ENCODE assay signal across 12 cellular contexts in genomic region chr1:41803656-41804055, GRCh38.
A peak's percentile ranks its signal among the peaks of the same experiment; 100 is the strongest.
DNase-seq lines count a peak whose midpoint lies in the region; ATAC-seq and TF ChIP-seq lines count a peak whose summit lies in the region.
"Had no signal": no experiment of that assay in that cellular context is flagged by ENCODE, and none has a peak within 500 bp of the region (broad histone marks: within the 10 kb centered on the region; RNA-seq: fewer than 3 reads in every experiment).

No MANE protein-coding gene starts in this region.

- CTCF ChIA-PET in PC-9 (lab: Charles Lee) = no interaction called here

- DNase-seq in GM23338 (ENCODE audit: low spot score) (no peak), PC-9 (no peak), coronary artery (ENCODE audit: low spot score) (no peak), H7 (no peak)
- DNase-seq: NCI-H1092, NCI-H748 treated with DMSO at 0.1 percent for 48 hours had no signal

- POLR2A ChIA-PET in PC-9 (lab: Charles Lee; ENCODE audit: unreplicated experiment) = no interaction called here

- H3F3A ChIP-seq in GM23338 (replicated peaks; ENCODE audit: low read depth) (no peaks in the 10 kb centered on the region), PC-9 (ENCODE audit: insufficient read depth, low read depth) (peaks cover 6% of the 10 kb centered on the region; the same call in 1 of the 2 replicates)

- H3K4me1 Mint-ChIP-seq in GM23338 = peaks cover 7% of the 10 kb centered on the region; the same call in 2 of the 3 replicates

- ATAC-seq in GM23338 (no peak), HG03442 (IDR thresholded peaks at IDR 0.05; ENCODE audit: unreplicated experiment) (no peak), GM18873 (IDR thresholded peaks at IDR 0.05; ENCODE audit: low FRiP score, unreplicated experiment) (no peak), GM21515 (IDR thresholded peaks at IDR 0.05; ENCODE audit: unreplicated experiment) (no peak)

- no peak overlapping the region for H3K4me3 Mint-ChIP-seq in GM23338
- H3K4me3 Mint-ChIP-seq: nephron had no signal

- no peak overlapping the region for H3K4me3 ChIP-seq in GM23338
- H3K4me3 ChIP-seq in PC-9 = no peak overlapping the region
- no peak overlapping the region for H3K4me3 ChIP-seq in coronary artery
- no peak overlapping the region for H3K4me3 ChIP-seq in skin epidermis
- no peak overlapping the region for H3K4me3 ChIP-seq in H7 (ENCODE audit: insufficient read depth, low read depth, low read length)
- H3K4me3 ChIP-seq: body of pancreas had no signal

- no peaks in the 10 kb centered on the region for H3K9me3 ChIP-seq in PC-9 (ENCODE audit: insufficient read depth, low read depth)
- H3K9me3 ChIP-seq: body of pancreas had no signal

- H3K27me3 ChIP-seq in GM23338 (ENCODE audit: insufficient read depth) (no peaks in the 10 kb centered on the region), PC-9 (ENCODE audit: insufficient read depth, low read depth) (no peaks in the 10 kb centered on the region), H7 (ENCODE audit: control insufficient read depth, insufficient read depth, low read length) (no peaks in the 10 kb centered on the region)
- H3K27me3 ChIP-seq: body of pancreas had no signal

- no peaks in the 10 kb centered on the region for H3K36me3 Mint-ChIP-seq in GM23338 (ENCODE audit: low read depth)

- TF ChIP-seq CTCF in GM23338 (conservative IDR thresholded peaks at IDR 0.05; ENCODE audit: low read depth in 2 of 2) = no peak
- no peak for TF ChIP-seq CTCF in PC-9 (conservative IDR thresholded peaks at IDR 0.05)
- TF ChIP-seq CTCF in coronary artery (IDR thresholded peaks at IDR 0.05) = no peak

- H3K4me1 ChIP-seq in GM23338 (ENCODE audit: insufficient read depth) (no peaks in the 10 kb centered on the region; the same call in 1 of the 2 replicates), PC-9 (replicated peaks; ENCODE audit: insufficient read depth) (peaks cover 42% of the 10 kb centered on the region)

- peaks cover 6% of the 10 kb centered on the region for H3K27me3 Mint-ChIP-seq in GM23338 (ENCODE audit: insufficient read depth, low read depth, poor library complexity)

- H3K27ac ChIP-seq in GM23338 (ENCODE audit: low read depth) (no peak overlapping the region), PC-9 (no peak overlapping the region), coronary artery (peak overlapping the region; percentile 7 to 60), skin epidermis (peak overlapping the region in 20 of 21 experiments; percentile 20 to 93 (median 69))

- intact Hi-C loops in PC-9 (cut with micrococcal nuclease; ENCODE audit: unreplicated experiment) = no loop called here

- no peak overlapping the region; the same call in 1 of the 2 replicates for H3K27ac Mint-ChIP-seq in GM23338
- H3K27ac Mint-ChIP-seq: nephron had no signal

- H3K79me2 ChIP-seq in GM23338 (replicated peaks; ENCODE audit: insufficient read depth) = no peaks in the 10 kb centered on the region
- H3K79me2 ChIP-seq in PC-9 (ENCODE audit: low read depth) = 0 out of 2 replicates have a peak, but pooled peaks cover 4% of the 10 kb centered on the region

- H3K9me2 ChIP-seq in GM23338 (ENCODE audit: insufficient read depth) (no peaks in the 10 kb centered on the region), PC-9 (ENCODE audit: insufficient read depth) (no peaks in the 10 kb centered on the region)

- BruUV-seq in PC-9 (replicated peaks; lab: Mats Ljungman, UMichigan) = no TSS peak

- H3K36me3 ChIP-seq in GM23338 (ENCODE audit: insufficient read depth) (no peaks in the 10 kb centered on the region), PC-9 (ENCODE audit: low read depth) (no peaks in the 10 kb centered on the region), H7 (replicated peaks; ENCODE audit: control insufficient read depth, insufficient read depth, low read length) (no peaks in the 10 kb centered on the region)

- no peaks in the 10 kb centered on the region for H4K20me1 ChIP-seq in GM23338 (replicated peaks; ENCODE audit: insufficient read depth)
- H4K20me1 ChIP-seq in PC-9 (ENCODE audit: insufficient read depth) = no peaks in the 10 kb centered on the region

- H2AFZ ChIP-seq in GM23338 (0 out of 2 replicates have a peak overlapping the region, but pooled peaks have one; percentile 47), PC-9 (no peak overlapping the region)

- H3K4me2 ChIP-seq in GM23338 (no peak overlapping the region), PC-9 (0 out of 2 replicates have a peak overlapping the region, but pooled peaks have one; percentile 27)

- no peaks in the 10 kb centered on the region; the same call in 2 of the 3 replicates for H3K9me3 Mint-ChIP-seq in GM23338
- H3K9me3 Mint-ChIP-seq: nephron had no signal

TF ChIP-seq in GM23338, 12 proteins besides CTCF, POLR2A, EP300 and RAD21:
- TF ChIP-seq POLR2AphosphoS5 (IDR thresholded peaks at IDR 0.05; ENCODE audit: low read depth) (no peak), ZNF462 (CRISPR knock-in tag; IDR thresholded peaks at IDR 0.05) (no peak), CREB1 (CRISPR knock-in tag; IDR thresholded peaks at IDR 0.05; ENCODE audit: low read depth) (no peak)

Comparison
In these comparisons a context has a peak if more than half of its experiments do, and no peak if none do; other contexts are left out.
1. H3K27ac ChIP-seq: peak in coronary artery (2 of 2) and skin epidermis (20 of 21); none in GM23338 (single experiment) and PC-9 (single experiment).